Comparison of ENCODE assay signal across 9 cellular contexts in the genomic region with DNA sequence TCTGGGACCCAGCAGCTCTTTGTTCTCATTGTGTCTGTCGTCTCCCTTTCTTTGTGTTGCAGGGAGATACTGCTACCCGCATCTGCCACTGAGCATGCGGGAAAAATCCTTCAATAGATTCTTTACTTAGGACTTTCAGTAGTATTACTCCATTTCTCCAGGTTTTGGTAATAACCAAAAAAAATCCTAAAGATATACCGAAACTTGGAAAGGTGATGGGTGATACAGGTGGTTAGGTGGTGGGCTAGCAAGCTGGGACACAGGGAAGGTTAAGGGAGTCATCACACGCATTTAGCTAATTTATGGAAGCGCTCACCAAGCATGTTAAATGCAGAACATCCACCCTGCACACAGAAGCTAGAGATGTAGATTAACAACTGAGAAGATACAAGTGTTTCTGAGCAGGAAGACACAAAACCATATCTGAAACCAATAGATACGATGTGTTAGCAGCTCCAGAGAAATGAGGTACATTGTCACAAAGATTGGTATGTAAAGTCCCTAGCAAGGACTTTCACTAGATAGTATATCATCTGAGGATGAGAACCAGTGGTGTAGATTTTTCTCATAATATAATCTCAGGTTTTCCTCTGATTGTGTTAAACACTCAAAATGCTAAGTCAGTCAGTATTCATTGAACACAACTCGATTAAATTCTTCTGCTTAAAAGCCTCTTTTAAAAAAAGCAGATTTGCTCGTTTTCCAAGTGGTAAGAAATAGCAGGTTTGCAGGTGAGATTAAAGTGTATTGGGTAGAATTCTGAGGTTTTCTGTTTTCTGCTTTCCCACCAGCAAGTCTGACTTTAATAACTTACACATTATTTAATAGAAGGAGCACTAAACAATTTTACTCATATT. TPM values are rescaled to one million over a fixed set of nuclear protein-coding genes. Genes with fewer than 3 reads are reported as not detected.
DNase-seq lines count a peak whose midpoint lies in the region; ATAC-seq lines count a peak whose summit lies in the region.
"Had no signal": no experiment of that assay in that cellular context is flagged by ENCODE, and none has a peak within 500 bp of the region (broad histone marks: within the 10 kb centered on the region; RNA-seq: fewer than 3 reads in every experiment).

No MANE protein-coding gene starts in this region.

- H3K4me1 Mint-ChIP-seq in activated CD4-positive, alpha-beta T cell treated with anti-CD3 and anti-CD28 coated beads for 36 hours, result peaks cover 33% of the 10 kb centered on the region
- H3K4me1 Mint-ChIP-seq in stimulated activated effector memory CD8-positive, alpha-beta T cell treated with anti-CD3 and anti-CD28 coated beads, Interleukin-12 subunit alpha, Interleukin-12 subunit beta, amount 100 ng/mL, for 72 hours, result peaks cover 31% of the 10 kb centered on the region

- H3K36me3 Mint-ChIP-seq in activated CD4-positive, alpha-beta T cell treated with anti-CD3 and anti-CD28 coated beads for 36 hours (ENCODE audit: low read depth), result peaks cover 4% of the 10 kb centered on the region
- peaks cover 6% of the 10 kb centered on the region for H3K36me3 Mint-ChIP-seq in stimulated activated effector memory CD8-positive, alpha-beta T cell treated with anti-CD3 and anti-CD28 coated beads, Interleukin-12 subunit alpha, Interleukin-12 subunit beta, amount 100 ng/mL, for 72 hours

- DNase-seq in activated CD4-positive, alpha-beta T cell treated with anti-CD3 and anti-CD28 coated beads for 36 hours, result no peak
- DNase-seq in activated CD4-positive, alpha-beta T cell treated with anti-CD3 and anti-CD28 coated beads, Interleukin-2, amount 50 U/mL, for 1 hour, result no peak
- DNase-seq in NCI-H69 (lab: John Stamatoyannopoulos, UW) (peak; percentile 79), globus pallidus (ENCODE audit: low spot score) (peak; percentile 78), amniotic stem cell (lab: John Stamatoyannopoulos, UW) (no peak)
- no peak for DNase-seq in stimulated activated effector memory CD8-positive, alpha-beta T cell treated with anti-CD3 and anti-CD28 coated beads, Interleukin-12 subunit alpha, Interleukin-12 subunit beta, amount 100 ng/mL, for 72 hours (ENCODE audit: low spot score in 2 of 2)
- DNase-seq: MV-4-11 had no signal

- H3K4me3 Mint-ChIP-seq in activated CD4-positive, alpha-beta T cell treated with anti-CD3 and anti-CD28 coated beads for 36 hours, result peak overlapping the region; percentile 76
- H3K4me3 Mint-ChIP-seq in stimulated activated effector memory CD8-positive, alpha-beta T cell treated with anti-CD3 and anti-CD28 coated beads, Interleukin-12 subunit alpha, Interleukin-12 subunit beta, amount 100 ng/mL, for 72 hours, result peak overlapping the region; percentile 91

- no peak overlapping the region for H3K27ac Mint-ChIP-seq in activated CD4-positive, alpha-beta T cell treated with anti-CD3 and anti-CD28 coated beads for 36 hours
- no peak overlapping the region for H3K27ac Mint-ChIP-seq in stimulated activated effector memory CD8-positive, alpha-beta T cell treated with anti-CD3 and anti-CD28 coated beads, Interleukin-12 subunit alpha, Interleukin-12 subunit beta, amount 100 ng/mL, for 72 hours

- H3K9me3 Mint-ChIP-seq in activated CD4-positive, alpha-beta T cell treated with anti-CD3 and anti-CD28 coated beads for 36 hours (ENCODE audit: low read depth), result no peaks in the 10 kb centered on the region
- H3K9me3 Mint-ChIP-seq in stimulated activated effector memory CD8-positive, alpha-beta T cell treated with anti-CD3 and anti-CD28 coated beads, Interleukin-12 subunit alpha, Interleukin-12 subunit beta, amount 100 ng/mL, for 72 hours, result no peaks in the 10 kb centered on the region

- no peak for ATAC-seq in activated CD4-positive, alpha-beta T cell treated with anti-CD3 and anti-CD28 coated beads for 36 hours
- no peak for ATAC-seq in stimulated activated effector memory CD8-positive, alpha-beta T cell treated with anti-CD3 and anti-CD28 coated beads, Interleukin-12 subunit alpha, Interleukin-12 subunit beta, amount 100 ng/mL, for 72 hours
- ATAC-seq in HG02678 (IDR thresholded peaks at IDR 0.05; ENCODE audit: unreplicated experiment) (no peak), HG02571 (IDR thresholded peaks at IDR 0.05; ENCODE audit: unreplicated experiment) (no peak)

- intact Hi-C loops in activated CD4-positive, alpha-beta T cell treated with anti-CD3 and anti-CD28 coated beads for 36 hours (cut with DNase I, micrococcal nuclease), result loop anchor here (2.0 to 5.0 kb wide), 6 partner anchors 41 to 961 kb away; partner anchors contain the start of genes CLN5 (in 2 of the 2) and OBI1 (in 1 of the 2)

- H3K27me3 Mint-ChIP-seq in activated CD4-positive, alpha-beta T cell treated with anti-CD3 and anti-CD28 coated beads for 36 hours, result no peaks in the 10 kb centered on the region

- POLR2A ChIA-PET in activated CD4-positive, alpha-beta T cell treated with anti-CD3 and anti-CD28 coated beads for 36 hours (lab: Charles Lee), result no interaction called here

- CTCF ChIA-PET in activated CD4-positive, alpha-beta T cell treated with anti-CD3 and anti-CD28 coated beads for 36 hours (lab: Charles Lee), result interaction anchor here (1.4 kb wide), 1 partner anchor 41 kb away, joined by 6 read pairs; no protein-coding TSS in a partner anchor

RNA-seq across cellular contexts. Expression of gene SLAIN1, which starts 1.3 kb away (rescaled TPM):
- 10 to 100 TPM; 26.7 to 39.8 TPM for total RNA-seq in activated CD4-positive, alpha-beta T cell treated with anti-CD3 and anti-CD28 coated beads for 36 hours

Comparison
In these comparisons a context has a peak if more than half of its experiments do, and no peak if none do; other contexts are left out.
1. DNase-seq: peak in NCI-H69 (single experiment) and globus pallidus (single experiment); none in activated CD4-positive, alpha-beta T cell treated with anti-CD3 and anti-CD28 coated beads for 36 hours (single experiment), activated CD4-positive, alpha-beta T cell treated with anti-CD3 and anti-CD28 coated beads, Interleukin-2, amount 50 U/mL, for 1 hour (single experiment), stimulated activated effector memory CD8-positive, alpha-beta T cell treated with anti-CD3 and anti-CD28 coated beads, Interleukin-12 subunit alpha, Interleukin-12 subunit beta, amount 100 ng/mL, for 72 hours (0 of 2) and amniotic stem cell (single experiment).